In the genomic region with DNA sequence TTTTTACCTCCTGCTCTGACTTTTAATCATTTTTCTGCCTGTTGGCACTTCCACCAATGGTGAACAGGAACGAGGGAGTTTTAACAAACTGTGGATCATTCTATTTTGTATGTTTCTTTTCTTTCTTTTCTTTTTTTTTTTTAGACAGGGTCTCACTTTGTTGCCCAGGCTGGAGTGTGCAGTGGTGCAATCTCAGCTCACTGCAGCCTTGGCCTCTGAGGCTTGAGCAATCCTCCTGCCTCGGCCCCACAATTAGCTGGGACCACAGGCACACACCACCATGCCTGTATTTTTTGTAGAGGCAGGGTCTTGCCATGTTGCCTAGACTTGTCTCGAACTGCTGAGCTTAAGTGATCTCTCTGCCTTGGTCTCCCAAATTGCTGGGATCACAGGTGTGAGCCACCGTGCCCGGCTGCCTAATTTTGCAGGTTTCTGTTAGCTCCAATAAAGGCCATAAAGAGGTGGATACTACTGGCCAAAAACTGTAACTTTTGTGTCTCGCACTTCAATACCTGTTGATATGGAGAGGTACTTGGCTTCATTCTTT, we compare ENCODE assay signal across 19 cellular contexts.
"Had no signal": no experiment of that assay in that cellular context is flagged by ENCODE, and none has a peak within 500 bp of the region (broad histone marks: within the 10 kb centered on the region; RNA-seq: fewer than 3 reads in every experiment).

No MANE protein-coding gene starts in this region.

- H3K27ac ChIP-seq: neural progenitor cell, pancreas, testis, tibial nerve had no signal

- H3K9me3 ChIP-seq: esophagus squamous epithelium, pancreas, testis, tibial nerve had no signal

- H3K4me2 ChIP-seq: neural progenitor cell had no signal

- H2AFZ ChIP-seq: neural progenitor cell had no signal

- H3K4me3 Mint-ChIP-seq: dendritic cell treated with granulocyte-macrophage colony-stimulating factor and Interleukin-4, amounts not matched to agents 40 ng/mL and 50 ng/mL, for 4 days; effector memory CD8-positive, alpha-beta T cell; natural killer cell treated with Interleukin-12 subunit alpha and Interleukin-12 subunit beta and Interleukin-15 and Interleukin-18, amount 100 ng/mL, for 72 hours; neural progenitor cell; stimulated activated effector memory CD8-positive, alpha-beta T cell treated with anti-CD3 and anti-CD28 coated beads, Interleukin-12 subunit alpha, Interleukin-12 subunit beta, amount 100 ng/mL, for 72 hours; stimulated activated naive CD8-positive, alpha-beta T cell treated with anti-CD3 and anti-CD28 coated beads, Interleukin-15, Interleukin-2, amounts not matched to agents 100 ng/mL and 50 ng/mL, for 24 hours had no signal

- H3K27ac Mint-ChIP-seq: dendritic cell treated with granulocyte-macrophage colony-stimulating factor and Interleukin-4, amounts not matched to agents 40 ng/mL and 50 ng/mL, for 4 days; natural killer cell treated with Interleukin-12 subunit alpha and Interleukin-12 subunit beta and Interleukin-15 and Interleukin-18, amount 100 ng/mL, for 72 hours; neural progenitor cell; progenitor cell of endocrine pancreas; stimulated activated effector memory CD8-positive, alpha-beta T cell treated with anti-CD3 and anti-CD28 coated beads, Interleukin-12 subunit alpha, Interleukin-12 subunit beta, amount 100 ng/mL, for 72 hours; stimulated activated naive CD8-positive, alpha-beta T cell treated with anti-CD3 and anti-CD28 coated beads, Interleukin-15, Interleukin-2, amounts not matched to agents 100 ng/mL and 50 ng/mL, for 24 hours had no signal

- H3K36me3 Mint-ChIP-seq: natural killer cell treated with Interleukin-12 subunit alpha and Interleukin-12 subunit beta and Interleukin-15 and Interleukin-18, amount 100 ng/mL, for 72 hours; neural progenitor cell; stimulated activated effector memory CD8-positive, alpha-beta T cell treated with anti-CD3 and anti-CD28 coated beads, Interleukin-12 subunit alpha, Interleukin-12 subunit beta, amount 100 ng/mL, for 72 hours had no signal

- H3K4me1 ChIP-seq: neural progenitor cell, pancreas, testis had no signal

- H3K36me3 ChIP-seq: esophagus squamous epithelium, neural progenitor cell, pancreas, tibial nerve had no signal

- H3K9me3 Mint-ChIP-seq: dendritic cell treated with granulocyte-macrophage colony-stimulating factor and Interleukin-4, amounts not matched to agents 40 ng/mL and 50 ng/mL, for 4 days; effector memory CD8-positive, alpha-beta T cell; natural killer cell treated with Interleukin-12 subunit alpha and Interleukin-12 subunit beta and Interleukin-15 and Interleukin-18, amount 100 ng/mL, for 72 hours; neural progenitor cell; stimulated activated effector memory CD8-positive, alpha-beta T cell treated with anti-CD3 and anti-CD28 coated beads, Interleukin-12 subunit alpha, Interleukin-12 subunit beta, amount 100 ng/mL, for 72 hours; stimulated activated naive CD8-positive, alpha-beta T cell treated with anti-CD3 and anti-CD28 coated beads, Interleukin-15, Interleukin-2, amounts not matched to agents 100 ng/mL and 50 ng/mL, for 24 hours had no signal

- H3K27me3 ChIP-seq: esophagus squamous epithelium, neural progenitor cell, pancreas, testis, tibial nerve had no signal

- DNase-seq: cerebellar nuclear complex; effector memory CD8-positive, alpha-beta T cell; esophagus squamous epithelium; foreskin fibroblast; head of caudate nucleus; midbrain; nucleus accumbens; pancreas; right cardiac atrium; stimulated activated CD4-positive, alpha-beta T cell treated with anti-CD3 and anti-CD28 coated beads, Interleukin-4, amount 100 ng/mL, for 1 hour; stimulated activated CD8-positive, alpha-beta memory T cell treated with anti-CD3 and anti-CD28 coated beads, Interleukin-4, amount 100 ng/mL, for 48 hours; testis had no signal

- ATAC-seq: effector memory CD8-positive, alpha-beta T cell; natural killer cell treated with Interleukin-12 subunit alpha and Interleukin-12 subunit beta and Interleukin-15 and Interleukin-18, amount 100 ng/mL, for 72 hours; stimulated activated effector memory CD8-positive, alpha-beta T cell treated with anti-CD3 and anti-CD28 coated beads, Interleukin-12 subunit alpha, Interleukin-12 subunit beta, amount 100 ng/mL, for 72 hours had no signal

- H3K4me3 ChIP-seq: esophagus squamous epithelium, neural progenitor cell, pancreas, testis, tibial nerve had no signal

- H3K27me3 Mint-ChIP-seq: dendritic cell treated with granulocyte-macrophage colony-stimulating factor and Interleukin-4, amounts not matched to agents 40 ng/mL and 50 ng/mL, for 4 days; effector memory CD8-positive, alpha-beta T cell; natural killer cell treated with Interleukin-12 subunit alpha and Interleukin-12 subunit beta and Interleukin-15 and Interleukin-18, amount 100 ng/mL, for 72 hours; progenitor cell of endocrine pancreas; stimulated activated naive CD8-positive, alpha-beta T cell treated with anti-CD3 and anti-CD28 coated beads, Interleukin-15, Interleukin-2, amounts not matched to agents 100 ng/mL and 50 ng/mL, for 24 hours had no signal
